2 cellular contexts compared by ENCODE assay signal in genomic region chr21:45640888-45641479, GRCh38.
TF ChIP-seq lines count a peak whose summit lies in the region.

No MANE protein-coding gene starts in this region.

TF ChIP-seq in HepG2, 621 proteins besides CTCF, POLR2A, EP300 and RAD21 (continued from another document and continues in another):
- TF ChIP-seq GMEB1 (CRISPR knock-in tag; IDR thresholded peaks at IDR 0.05; ENCODE audit: borderline replicate concordance), result no peak
- TF ChIP-seq POLR2G (IDR thresholded peaks at IDR 0.05; ENCODE audit: low read depth, low read length), result no peak
- peak; percentile 13; the same call in 1 of the 2 replicates for TF ChIP-seq ZNF687 (CRISPR knock-in tag; IDR thresholded peaks at IDR 0.05)
- TF ChIP-seq HNRNPL (IDR thresholded peaks at IDR 0.05; ENCODE audit: low read depth, low read length), result no peak
- no peak for TF ChIP-seq ZNF607 (CRISPR knock-in tag; IDR thresholded peaks at IDR 0.05; ENCODE audit: borderline replicate concordance)
- 0 out of 2 replicates have a peak, but pooled peaks have one; percentile 43 for TF ChIP-seq MIER2 (CRISPR knock-in tag; IDR thresholded peaks at IDR 0.05)
- no peak for TF ChIP-seq MAFG (CRISPR knock-in tag; IDR thresholded peaks at IDR 0.05)
- TF ChIP-seq, protein P1, sequence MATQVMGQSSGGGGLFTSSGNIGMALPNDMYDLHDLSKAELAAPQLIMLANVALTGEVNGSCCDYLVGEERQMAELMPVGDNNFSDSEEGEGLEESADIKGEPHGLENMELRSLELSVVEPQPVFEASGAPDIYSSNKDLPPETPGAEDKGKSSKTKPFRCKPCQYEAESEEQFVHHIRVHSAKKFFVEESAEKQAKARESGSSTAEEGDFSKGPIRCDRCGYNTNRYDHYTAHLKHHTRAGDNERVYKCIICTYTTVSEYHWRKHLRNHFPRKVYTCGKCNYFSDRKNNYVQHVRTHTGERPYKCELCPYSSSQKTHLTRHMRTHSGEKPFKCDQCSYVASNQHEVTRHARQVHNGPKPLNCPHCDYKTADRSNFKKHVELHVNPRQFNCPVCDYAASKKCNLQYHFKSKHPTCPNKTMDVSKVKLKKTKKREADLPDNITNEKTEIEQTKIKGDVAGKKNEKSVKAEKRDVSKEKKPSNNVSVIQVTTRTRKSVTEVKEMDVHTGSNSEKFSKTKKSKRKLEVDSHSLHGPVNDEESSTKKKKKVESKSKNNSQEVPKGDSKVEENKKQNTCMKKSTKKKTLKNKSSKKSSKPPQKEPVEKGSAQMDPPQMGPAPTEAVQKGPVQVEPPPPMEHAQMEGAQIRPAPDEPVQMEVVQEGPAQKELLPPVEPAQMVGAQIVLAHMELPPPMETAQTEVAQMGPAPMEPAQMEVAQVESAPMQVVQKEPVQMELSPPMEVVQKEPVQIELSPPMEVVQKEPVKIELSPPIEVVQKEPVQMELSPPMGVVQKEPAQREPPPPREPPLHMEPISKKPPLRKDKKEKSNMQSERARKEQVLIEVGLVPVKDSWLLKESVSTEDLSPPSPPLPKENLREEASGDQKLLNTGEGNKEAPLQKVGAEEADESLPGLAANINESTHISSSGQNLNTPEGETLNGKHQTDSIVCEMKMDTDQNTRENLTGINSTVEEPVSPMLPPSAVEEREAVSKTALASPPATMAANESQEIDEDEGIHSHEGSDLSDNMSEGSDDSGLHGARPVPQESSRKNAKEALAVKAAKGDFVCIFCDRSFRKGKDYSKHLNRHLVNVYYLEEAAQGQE (IDR thresholded peaks at IDR 0.05; ENCODE audit: borderline replicate concordance in 1 of 2, low read depth in 1 of 2, low read length in 2 of 2), result no peak
- no peak for TF ChIP-seq GFI1 (CRISPR knock-in tag; IDR thresholded peaks at IDR 0.05; ENCODE audit: borderline replicate concordance)
- TF ChIP-seq ZNF280D (CRISPR knock-in tag; IDR thresholded peaks at IDR 0.05), result no peak

TF ChIP-seq in SK-N-SH, 30 proteins besides CTCF, POLR2A, EP300 and RAD21 (continued from another document):
- TF ChIP-seq MXI1 (IDR thresholded peaks at IDR 0.05; ENCODE audit: low read depth, low read length) (no peak), SIN3A (IDR thresholded peaks at IDR 0.05; ENCODE audit: borderline replicate concordance, low read depth, low read length) (no peak), RFX5 (IDR thresholded peaks at IDR 0.05; ENCODE audit: low read length) (no peak), TAF1 (IDR thresholded peaks at IDR 0.05; ENCODE audit: borderline replicate concordance, low read depth, low read length) (no peak), POLR2AphosphoS5 (IDR thresholded peaks at IDR 0.05; ENCODE audit: low read depth, low read length) (no peak), GABPA (IDR thresholded peaks at IDR 0.05; ENCODE audit: low read depth) (no peak), IRF3 (IDR thresholded peaks at IDR 0.05; ENCODE audit: low read depth, low read length) (no peak), SMC3 (IDR thresholded peaks at IDR 0.05; ENCODE audit: low read depth, low read length) (no peak)
- TF ChIP-seq, protein P2, sequence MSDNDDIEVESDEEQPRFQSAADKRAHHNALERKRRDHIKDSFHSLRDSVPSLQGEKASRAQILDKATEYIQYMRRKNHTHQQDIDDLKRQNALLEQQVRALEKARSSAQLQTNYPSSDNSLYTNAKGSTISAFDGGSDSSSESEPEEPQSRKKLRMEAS (IDR thresholded peaks at IDR 0.05; ENCODE audit: low read depth), result no peak
TF ChIP-seq in SK-N-SH: peak in this region for 0.
